In the genomic region with DNA sequence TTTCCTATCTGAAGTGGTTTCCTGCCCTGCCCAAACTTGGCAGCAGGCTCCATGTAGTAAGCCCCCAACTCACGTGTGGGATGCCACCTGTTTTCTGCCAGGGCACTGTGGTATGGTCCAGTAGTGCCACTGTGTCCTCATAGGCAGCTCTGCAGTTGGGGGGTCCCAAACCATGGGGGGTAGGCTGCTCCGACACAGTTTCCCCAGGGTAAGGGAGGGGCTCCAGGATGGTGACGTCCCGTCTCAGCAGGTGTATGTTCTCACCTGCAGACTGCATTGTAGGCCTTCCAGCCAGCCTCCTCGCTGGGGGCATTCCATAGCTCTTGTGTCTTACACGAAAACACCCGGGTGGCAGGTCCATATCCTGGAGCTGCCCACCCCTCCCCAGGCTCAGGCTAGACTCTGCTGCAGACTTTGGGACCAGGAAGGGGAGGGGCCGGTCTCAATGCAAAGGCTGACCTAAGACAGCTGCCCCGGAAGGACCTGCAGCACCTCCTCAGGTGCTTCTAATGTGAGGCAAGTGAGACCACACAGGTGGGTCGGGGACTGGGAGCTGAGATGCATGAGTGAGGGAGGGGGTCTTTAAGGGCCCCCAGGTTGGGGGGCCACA, we compare ENCODE assay signal across 22 cellular contexts.
"Had no signal": no experiment of that assay in that cellular context is flagged by ENCODE, and none has a peak within 500 bp of the region (broad histone marks: within the 10 kb centered on the region; RNA-seq: fewer than 3 reads in every experiment).

No MANE protein-coding gene starts in this region.

- H3K9me3 ChIP-seq: gastroesophageal sphincter, heart left ventricle, left lung, prostate gland, right atrium auricular region, sigmoid colon, stomach, testis, tibial artery had no signal

- ATAC-seq: gastroesophageal sphincter; heart left ventricle; left cardiac atrium; left lung; naive thymus-derived CD8-positive, alpha-beta T cell; stimulated activated naive B cell treated with anti-CD40 and anti-IgM and Interleukin-4, amounts not matched to agents 10 μg/mL and 1 μg/mL and 100 μg/mL, for 72 hours had no signal

- H3K27ac ChIP-seq: gastroesophageal sphincter, heart left ventricle, hepatocyte, left lung, prostate gland, right atrium auricular region, sigmoid colon, stomach, testis, tibial artery had no signal

- H3K27me3 ChIP-seq: right atrium auricular region, testis had no signal

- H3K4me2 ChIP-seq: hepatocyte had no signal

- H2AFZ ChIP-seq: hepatocyte had no signal

- H3K4me3 ChIP-seq: gastroesophageal sphincter, heart left ventricle, hepatocyte, left lung, prostate gland, right atrium auricular region, sigmoid colon, stomach, testis, tibial artery had no signal

- H3K4me1 ChIP-seq: gastroesophageal sphincter, heart left ventricle, left lung, prostate gland, right atrium auricular region, sigmoid colon, stomach, testis, tibial artery had no signal

- H3K36me3 ChIP-seq: gastroesophageal sphincter, heart left ventricle, left lung, prostate gland, right atrium auricular region, sigmoid colon, stomach, tibial artery had no signal

- DNase-seq: caudate nucleus; cerebellar nuclear complex; cortex of kidney; effector CD4-positive, alpha-beta T cell; foreskin fibroblast; heart left ventricle; kidney; left cardiac atrium; left lung; mesendoderm; midbrain; naive thymus-derived CD8-positive, alpha-beta T cell; sigmoid colon; stimulated activated CD4-positive, alpha-beta T cell treated with anti-CD3 and anti-CD28 coated beads, Interleukin-4, amount 100 ng/mL, for 4 hours; stimulated activated naive B cell treated with anti-CD40 and anti-IgM and Interleukin-4, amounts not matched to agents 10 μg/mL and 1 μg/mL and 100 μg/mL, for 72 hours; stomach; testis had no signal
